ENCODE assay signal across 25 cellular contexts in genomic region chr3:35335703-35336102, GRCh38.
DNase-seq lines count a peak whose midpoint lies in the region; ATAC-seq and TF ChIP-seq lines count a peak whose summit lies in the region.
"Had no signal": no experiment of that assay in that cellular context is flagged by ENCODE, and none has a peak within 500 bp of the region (broad histone marks: within the 10 kb centered on the region; RNA-seq: fewer than 3 reads in every experiment).

No MANE protein-coding gene starts in this region.

- WGBS in heart right ventricle, 2 donors, result 93 to 95% methylated on average over 3 of the region's 3 CpGs

- ATAC-seq in HG03432 (IDR thresholded peaks at IDR 0.05; ENCODE audit: unreplicated experiment) (peak; percentile 79), RWPE2 (ENCODE audit: low read depth) (peak; percentile 99), foreskin keratinocyte (peak; percentile 100), heart right ventricle (no peak), upper lobe of right lung (no peak), HG02759 (IDR thresholded peaks at IDR 0.05; ENCODE audit: unreplicated experiment) (no peak)
- ATAC-seq: K562; natural killer cell treated with Interleukin-12 subunit alpha and Interleukin-12 subunit beta and Interleukin-15 and Interleukin-18, amount 100 ng/mL, for 72 hours had no signal

- DNase-seq in A172 (ENCODE audit: low spot score) (peak; percentile 16), RWPE2 (ENCODE audit: low spot score) (no peak), foreskin keratinocyte (peak; percentile 81 to 89), heart right ventricle (no peak), upper lobe of right lung (no peak), cerebellum (ENCODE audit: low spot score) (no peak)
- DNase-seq: activated CD4-positive, alpha-beta T cell treated with anti-CD3 and anti-CD28 coated beads, Interleukin-2, amount 10 ng/mL, durations not matched to agents 7 days and 5 days; activated naive CD8-positive, alpha-beta T cell treated with anti-CD3 and anti-CD28 coated beads for 36 hours; Calu3; effector memory CD4-positive, alpha-beta T cell; EL; glutamatergic neuron; GOT3; left ventricle myocardium inferior; NCI-H1694 treated with DMSO at 0.1 percent for 48 hours; NCI-H2171 treated with DMSO at 0.1 percent for 48 hours; NCI-H69; right lobe of liver; SJCRH30; stimulated activated CD8-positive, alpha-beta memory T cell treated with anti-CD3 and anti-CD28 coated beads, Interleukin-4, amount 100 ng/mL, for 48 hours had no signal

- H3K27me3 ChIP-seq in RWPE2 (ENCODE audit: insufficient read depth, poor library complexity, severe bottlenecking) (no peaks in the 10 kb centered on the region), foreskin keratinocyte (no peaks in the 10 kb centered on the region), heart right ventricle (no peaks in the 10 kb centered on the region), upper lobe of right lung (no peaks in the 10 kb centered on the region)
- H3K27me3 ChIP-seq: BLaER1, right lobe of liver, SJCRH30 had no signal

- H3K4me3 ChIP-seq in RWPE2 (ENCODE audit: severe bottlenecking) (no peak overlapping the region), heart right ventricle (no peak overlapping the region), upper lobe of right lung (no peak overlapping the region)
- H3K4me3 ChIP-seq: BLaER1, K562, left ventricle myocardium inferior, right lobe of liver, SJCRH30 had no signal

- H3K4me1 ChIP-seq in RWPE2 (ENCODE audit: insufficient read depth, poor library complexity, severe bottlenecking), result peaks cover 12% of the 10 kb centered on the region
- peaks cover 14% of the 10 kb centered on the region for H3K4me1 ChIP-seq in foreskin keratinocyte
- H3K4me1 ChIP-seq in heart right ventricle, result no peaks in the 10 kb centered on the region
- no peaks in the 10 kb centered on the region for H3K4me1 ChIP-seq in upper lobe of right lung
- H3K4me1 ChIP-seq: BLaER1, left ventricle myocardium inferior, right lobe of liver, SJCRH30 had no signal

- no peaks in the 10 kb centered on the region for H3K36me3 ChIP-seq in RWPE2 (ENCODE audit: low read depth)
- H3K36me3 ChIP-seq in heart right ventricle, result no peaks in the 10 kb centered on the region
- H3K36me3 ChIP-seq in upper lobe of right lung, result no peaks in the 10 kb centered on the region
- H3K36me3 ChIP-seq: BLaER1, left ventricle myocardium inferior, right lobe of liver, SJCRH30 had no signal

- H3K9me3 ChIP-seq in RWPE2 (ENCODE audit: severe bottlenecking) (no peaks in the 10 kb centered on the region), heart right ventricle (peaks cover 0 to 5% (median 0%) of the 10 kb centered on the region in 11 donors), upper lobe of right lung (no peaks in the 10 kb centered on the region)
- H3K9me3 ChIP-seq: BLaER1, left ventricle myocardium inferior, right lobe of liver, SJCRH30 had no signal

- H3K27ac ChIP-seq in RWPE2 (ENCODE audit: poor library complexity, severe bottlenecking), result peak overlapping the region; percentile 36
- H3K27ac ChIP-seq in foreskin keratinocyte, result peak overlapping the region; percentile 2
- no peak overlapping the region for H3K27ac ChIP-seq in heart right ventricle
- H3K27ac ChIP-seq in upper lobe of right lung, result no peak overlapping the region
- H3K27ac ChIP-seq: BLaER1, left ventricle myocardium inferior, right lobe of liver, SJCRH30 had no signal

- intact Hi-C loops in heart right ventricle (cut with DNase I) (no loop called here), upper lobe of right lung (cut with DNase I) (no loop called here)

- TF ChIP-seq CTCF in RWPE2 (IDR thresholded peaks at IDR 0.05; ENCODE audit: poor library complexity, severe bottlenecking) (no peak), foreskin keratinocyte (conservative IDR thresholded peaks at IDR 0.05) (no peak), heart right ventricle (IDR thresholded peaks at IDR 0.05) (no peak), upper lobe of right lung (IDR thresholded peaks at IDR 0.05) (no peak)

Comparison
In these comparisons a context has a peak if more than half of its experiments do, and no peak if none do; other contexts are left out.
1. DNase-seq: peak in A172 (single experiment) and foreskin keratinocyte (2 of 2); none in RWPE2 (single experiment), heart right ventricle (0 of 2), upper lobe of right lung (single experiment) and cerebellum (single experiment).
2. ATAC-seq: peak in HG03432 (single experiment), RWPE2 (single experiment) and foreskin keratinocyte (single experiment); none in heart right ventricle (0 of 8), upper lobe of right lung (single experiment) and HG02759 (single experiment).
3. H3K27ac ChIP-seq: peak in RWPE2 (single experiment) and foreskin keratinocyte (single experiment); none in heart right ventricle (0 of 10) and upper lobe of right lung (single experiment).